13 cellular contexts compared by ENCODE assay signal in genomic region chr22:25282671-25283561, GRCh38.
DNase-seq lines count a peak whose midpoint lies in the region; TF ChIP-seq lines count a peak whose summit lies in the region.
"Had no signal": no experiment of that assay in that cellular context is flagged by ENCODE, and none has a peak within 500 bp of the region (broad histone marks: within the 10 kb centered on the region; RNA-seq: fewer than 3 reads in every experiment).

No MANE protein-coding gene starts in this region.

- peaks cover 81% of the 10 kb centered on the region for H3K27me3 Mint-ChIP-seq in nephron progenitor cell (ENCODE audit: low read depth, poor library complexity)

- DNase-seq in nephron progenitor cell, result peak; percentile 59
- no peak for DNase-seq in DMS79 treated with DMSO at 0.1 percent for 48 hours (lab: John Stamatoyannopoulos, UW)
- no peak for DNase-seq in LoVo (ENCODE audit: low spot score)
- DNase-seq in NCI-H1092 treated with DMSO at 0.1 percent for 48 hours (lab: John Stamatoyannopoulos, UW), result no peak
- no peak for DNase-seq in AG08395 (ENCODE audit: low spot score)
- DNase-seq: activated CD8-positive, alpha-beta memory T cell treated with anti-CD3 and anti-CD28 coated beads, Interleukin-2, amount 10 ng/mL, durations not matched to agents 7 days and 5 days; brain microvascular endothelial cell; lower lobe of right lung; MV-4-11; NCI-H82 had no signal

- H3K36me3 ChIP-seq in ES-I3 (ENCODE audit: insufficient read depth, low read length) (no peaks in the 10 kb centered on the region), HUES64 (ENCODE audit: insufficient read depth, low read length) (no peaks in the 10 kb centered on the region), ectodermal cell (ENCODE audit: control insufficient read depth, insufficient read depth, low read length) (no peaks in the 10 kb centered on the region)
- H3K36me3 ChIP-seq: brain microvascular endothelial cell, lower lobe of right lung had no signal

- TF ChIP-seq CTCF in nephron progenitor cell (IDR thresholded peaks at IDR 0.05), result no peak

- no peaks in the 10 kb centered on the region for H3K9me3 ChIP-seq in ES-I3 (ENCODE audit: control insufficient read depth, insufficient read depth, low read length)
- no peaks in the 10 kb centered on the region for H3K9me3 ChIP-seq in HUES64 (ENCODE audit: insufficient read depth, low read depth, low read length)
- no peaks in the 10 kb centered on the region for H3K9me3 ChIP-seq in ectodermal cell (ENCODE audit: control insufficient read depth, low read length)
- H3K9me3 ChIP-seq: lower lobe of right lung had no signal

- H3K9ac ChIP-seq in ES-I3 (ENCODE audit: low read depth, low read length) (peak overlapping the region; percentile 73), HUES64 (ENCODE audit: low read depth, low read length) (no peak overlapping the region)

- H3K9me3 Mint-ChIP-seq in nephron progenitor cell, result peaks cover 12% of the 10 kb centered on the region

- no peaks in the 10 kb centered on the region for H3K36me3 Mint-ChIP-seq in nephron progenitor cell (ENCODE audit: low read depth)
- H3K36me3 Mint-ChIP-seq: activated CD8-positive, alpha-beta memory T cell treated with anti-CD3 and anti-CD28 coated beads, Interleukin-2, amount 10 ng/mL, durations not matched to agents 7 days and 5 days had no signal

- H3K27ac ChIP-seq in HUES64 (ENCODE audit: low read depth, low read length), result no peak overlapping the region
- H3K27ac ChIP-seq in ectodermal cell (ENCODE audit: insufficient read depth, low read depth, low read length, poor library complexity, severe bottlenecking), result no peak overlapping the region
- H3K27ac ChIP-seq: brain microvascular endothelial cell, lower lobe of right lung had no signal

- H3K4me3 Mint-ChIP-seq in nephron progenitor cell, result peak overlapping the region; percentile 87
- H3K4me3 Mint-ChIP-seq: activated CD8-positive, alpha-beta memory T cell treated with anti-CD3 and anti-CD28 coated beads, Interleukin-2, amount 10 ng/mL, durations not matched to agents 7 days and 5 days had no signal

- H3K4me1 Mint-ChIP-seq in nephron progenitor cell, result peaks cover 12% of the 10 kb centered on the region

- H3K4me1 ChIP-seq in ES-I3 (ENCODE audit: insufficient read depth, low read length) (no peaks in the 10 kb centered on the region), HUES64 (ENCODE audit: insufficient read depth, low read length) (no peaks in the 10 kb centered on the region), ectodermal cell (ENCODE audit: control insufficient read depth, insufficient read depth, low read length) (no peaks in the 10 kb centered on the region)
- H3K4me1 ChIP-seq: lower lobe of right lung had no signal

- H3K4me3 ChIP-seq in HUES64 (ENCODE audit: low read length), result peak overlapping the region; percentile 74
- H3K4me3 ChIP-seq in ectodermal cell (ENCODE audit: insufficient read depth, low read depth, low read length), result peak overlapping the region; percentile 53
- H3K4me3 ChIP-seq: lower lobe of right lung had no signal

- whole genome bisulfite sequencing in HUES64, result under 1% methylated on average over 91 of the region's 91 CpGs
- WGBS in ectodermal cell, 2 experiments, result 0 to 1% methylated on average over 91 of the region's 91 CpGs

- H3K27ac Mint-ChIP-seq in nephron progenitor cell, result no peak overlapping the region

- H3K27me3 ChIP-seq in HUES64 (ENCODE audit: insufficient read depth, low read length), result peaks cover 60% of the 10 kb centered on the region
- peaks cover 57% of the 10 kb centered on the region for H3K27me3 ChIP-seq in ectodermal cell (ENCODE audit: control insufficient read depth, insufficient read depth, low read length, poor library complexity, severe bottlenecking)
